ENCODE assay signal across 8 cellular contexts in genomic region chr7:100369105-100369504, GRCh38. TPM values are rescaled to one million over a fixed set of nuclear protein-coding genes. Genes with fewer than 3 reads are reported as not detected.
A peak's percentile ranks its signal among the peaks of the same experiment; 100 is the strongest.
DNase-seq lines count a peak whose midpoint lies in the region; ATAC-seq and TF ChIP-seq lines count a peak whose summit lies in the region.

No MANE protein-coding gene starts in this region.

- H3K4me3 Mint-ChIP-seq in neural progenitor cell, result peak overlapping the region; percentile 13

- ATAC-seq in GM21367 (IDR thresholded peaks at IDR 0.05; ENCODE audit: unreplicated experiment), result peak; percentile 67
- peak; percentile 45 for ATAC-seq in HG03558 (IDR thresholded peaks at IDR 0.05; ENCODE audit: extremely low read depth, unreplicated experiment)

- peaks cover 25% of the 10 kb centered on the region for H3K4me1 Mint-ChIP-seq in neural progenitor cell

- DNase-seq in GF-D8 (lab: John Stamatoyannopoulos, UW) (peak; percentile 93), ascending aorta (ENCODE audit: low spot score in 2 of 2) (peak; percentile 68 to 81), neural progenitor cell (ENCODE audit: low spot score) (no peak), foreskin melanocyte (no peak), prostate gland (ENCODE audit: low spot score) (no peak)
- DNase-seq in stimulated activated naive CD4-positive, alpha-beta T cell treated with Interleukin-2 at 50 U/mL for 16 hours (lab: John Stamatoyannopoulos, UW), result no peak

- 74% methylated on average over 6 of the region's 6 CpGs for WGBS in prostate gland

- no peaks in the 10 kb centered on the region for H3K9me3 Mint-ChIP-seq in neural progenitor cell

- peaks cover 28% of the 10 kb centered on the region for H3F3A ChIP-seq in neural progenitor cell (ENCODE audit: low read depth)

- no peak overlapping the region for H3K9ac ChIP-seq in neural progenitor cell

- H3K27ac ChIP-seq in ascending aorta (peak overlapping the region in 1 of 2 donors; percentile 7), neural progenitor cell (peak overlapping the region; percentile 37), prostate gland (no peak overlapping the region)

- H3K36me3 Mint-ChIP-seq in neural progenitor cell, result peaks cover 18% of the 10 kb centered on the region

- peaks cover 3% of the 10 kb centered on the region for H3K27me3 Mint-ChIP-seq in neural progenitor cell (ENCODE audit: insufficient read depth, low read depth)

- TF ChIP-seq POLR2A in prostate gland (IDR thresholded peaks at IDR 0.05), result no peak

- no peak for TF ChIP-seq CTCF in ascending aorta (IDR thresholded peaks at IDR 0.05)
- no peak for TF ChIP-seq CTCF in neural progenitor cell (IDR thresholded peaks at IDR 0.05)
- no peak for TF ChIP-seq CTCF in prostate gland (IDR thresholded peaks at IDR 0.05)

- H3K27me3 ChIP-seq in ascending aorta, result no peaks in the 10 kb centered on the region
- no peaks in the 10 kb centered on the region for H3K27me3 ChIP-seq in neural progenitor cell
- no peaks in the 10 kb centered on the region for H3K27me3 ChIP-seq in prostate gland (replicated peaks; ENCODE audit: insufficient read depth)

- H3K36me3 ChIP-seq in ascending aorta (peaks cover 6 to 18% of the 10 kb centered on the region in 2 donors), neural progenitor cell (no peaks in the 10 kb centered on the region), prostate gland (no peaks in the 10 kb centered on the region)

- H3K27ac Mint-ChIP-seq in neural progenitor cell, result peak overlapping the region; percentile 87

- H4K20me1 ChIP-seq in neural progenitor cell (ENCODE audit: low read depth), result peaks cover 6% of the 10 kb centered on the region

- peaks cover 0 to 4% of the 10 kb centered on the region in 2 donors for H3K4me1 ChIP-seq in ascending aorta
- H3K4me1 ChIP-seq in neural progenitor cell, result peaks cover 26% of the 10 kb centered on the region
- H3K4me1 ChIP-seq in prostate gland (replicated peaks), result no peaks in the 10 kb centered on the region

- H3K9me3 ChIP-seq in ascending aorta (no peaks in the 10 kb centered on the region), neural progenitor cell (ENCODE audit: low read depth) (no peaks in the 10 kb centered on the region), prostate gland (no peaks in the 10 kb centered on the region)

- intact Hi-C loops in ascending aorta (cut with DNase I), result no loop called here
- intact Hi-C loops in prostate gland (cut with DNase I), result no loop called here

- H3K4me2 ChIP-seq in neural progenitor cell, result no peak overlapping the region

- no peaks in the 10 kb centered on the region for H3K79me2 ChIP-seq in neural progenitor cell (ENCODE audit: low read depth)

- no peak overlapping the region for H3K4me3 ChIP-seq in ascending aorta
- H3K4me3 ChIP-seq in neural progenitor cell, result no peak overlapping the region
- no peak overlapping the region for H3K4me3 ChIP-seq in prostate gland

- H2AFZ ChIP-seq in neural progenitor cell (replicated peaks), result no peak overlapping the region

RNA-seq across cellular contexts. Expression of gene PILRA, which starts 4.2 kb away (rescaled TPM):
- 25.8 TPM for total RNA-seq in ascending aorta
- 0.68 and 6.7 TPM in 2 replicates for total RNA-seq in neural progenitor cell (ENCODE audit: low replicate concordance)
- 10 to 100 TPM in 1 of 2 donors, 1 to 10 TPM in 1; 4.9 to 11.9 TPM for total RNA-seq in prostate gland

RNA-seq across cellular contexts. Expression of gene PILRB, which starts 11.2 kb away (rescaled TPM):
- total RNA-seq in ascending aorta (67.2 TPM), neural progenitor cell (ENCODE audit: low replicate concordance) (19.3 and 43.6 TPM in 2 replicates), prostate gland (100 to 1,000 TPM in 1 of 2 donors, 10 to 100 TPM in 1; 72.4 to 120 TPM)

RNA-seq across cellular contexts. Expression of gene ZCWPW1, which starts 59.4 kb away (rescaled TPM):
- total RNA-seq in ascending aorta, result not detected
- 1.4 and 1.8 TPM in 2 replicates for total RNA-seq in neural progenitor cell (ENCODE audit: low replicate concordance)
- total RNA-seq in prostate gland, result 10 to 100 TPM in 1 of 2 donors, 1 to 10 TPM in 1; 5.5 to 34.6 TPM

Comparison
In these comparisons a context has a peak if more than half of its experiments do, and no peak if none do; other contexts are left out.
1. DNase-seq: peak in GF-D8 (single experiment) and ascending aorta (2 of 2); none in neural progenitor cell (single experiment), stimulated activated naive CD4-positive, alpha-beta T cell treated with Interleukin-2 at 50 U/mL for 16 hours (single experiment), foreskin melanocyte (single experiment) and prostate gland (single experiment).